1 cellular context compared by ENCODE assay signal in the genomic region with DNA sequence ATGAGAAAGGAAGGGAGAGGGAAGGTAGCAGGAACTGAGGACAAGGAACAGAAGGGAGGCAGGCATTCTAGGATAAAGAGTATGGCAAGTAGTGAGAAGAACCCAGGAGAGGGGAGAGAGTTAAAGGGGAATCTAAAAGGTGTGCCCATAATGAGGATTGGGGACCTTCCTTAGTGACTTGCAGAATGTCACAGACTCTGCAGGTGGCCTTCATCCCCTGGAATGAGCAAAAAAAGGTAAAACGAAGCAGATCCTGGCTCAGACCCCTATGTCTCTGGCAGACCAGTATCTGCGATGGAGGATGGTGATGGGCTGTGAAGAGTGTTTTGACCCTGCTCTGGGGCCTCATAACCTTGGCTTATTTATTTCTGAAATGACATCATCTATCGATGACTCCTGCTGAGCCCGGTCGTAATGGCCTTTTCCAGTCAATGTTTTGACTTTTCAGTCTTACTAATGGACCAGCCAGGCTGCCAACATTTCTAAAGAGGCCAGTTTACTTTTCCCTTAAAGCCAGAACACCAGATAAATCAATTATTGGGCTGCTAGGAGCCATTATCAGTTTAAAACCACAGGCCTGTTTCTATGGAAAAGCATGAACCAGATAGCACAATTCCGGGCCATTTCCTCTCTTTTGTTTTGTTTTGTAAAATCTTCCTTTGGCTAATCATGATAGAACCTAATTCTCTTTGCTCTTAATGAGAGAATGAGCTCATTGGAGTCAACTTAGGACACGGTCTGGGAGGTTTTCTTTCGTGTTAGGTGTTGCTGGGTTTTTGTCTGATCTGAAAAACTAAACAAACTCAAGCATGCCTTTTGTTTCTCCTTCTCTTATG.
A peak's percentile ranks its signal among the peaks of the same experiment; 100 is the strongest.
TF ChIP-seq lines count a peak whose summit lies in the region.

No MANE protein-coding gene starts in this region.

TF ChIP-seq in endothelial cell of umbilical vein, 7 proteins besides CTCF, POLR2A, EP300 and RAD21:
- TF ChIP-seq POLR2AphosphoS5 (IDR thresholded peaks at IDR 0.05; ENCODE audit: insufficient read depth, low read depth, low read length) (no peak), JUN (IDR thresholded peaks at IDR 0.05; ENCODE audit: borderline replicate concordance, insufficient read depth, insufficient read length, low read depth) (peak; percentile 20)
